In the genomic region with DNA sequence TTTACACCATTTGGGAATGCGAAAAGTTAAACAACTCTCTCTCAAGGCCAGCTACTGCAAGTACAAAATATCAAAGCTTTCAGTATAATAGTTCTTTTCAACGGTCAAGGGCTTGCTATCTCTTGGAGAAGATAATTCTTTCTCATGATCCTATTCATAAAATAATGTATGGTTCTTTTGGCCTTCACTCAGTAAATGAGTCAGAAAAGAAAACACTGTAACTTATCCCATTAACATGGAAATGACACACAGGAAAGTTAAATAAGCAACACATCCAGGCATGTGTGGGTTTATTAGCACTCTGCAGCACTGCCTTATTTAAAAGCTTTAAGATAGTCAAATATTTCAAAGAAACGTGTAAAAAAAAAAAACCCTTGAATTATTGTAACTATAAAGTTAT, we compare ENCODE assay signal across 15 cellular contexts. TPM values are rescaled to one million over a fixed set of nuclear protein-coding genes. Genes with fewer than 3 reads are reported as not detected.
DNase-seq lines count a peak whose midpoint lies in the region; ATAC-seq, FAIRE-seq and TF ChIP-seq lines count a peak whose summit lies in the region.
"Had no signal": no experiment of that assay in that cellular context is flagged by ENCODE, and none has a peak within 500 bp of the region (broad histone marks: within the 10 kb centered on the region; RNA-seq: fewer than 3 reads in every experiment).

No MANE protein-coding gene starts in this region.

- peak; percentile 56 for FAIRE-seq in endothelial cell of umbilical vein (lab: Jason Lieb, UNC)

- no peak for TF ChIP-seq POLR2A in endothelial cell of umbilical vein (IDR thresholded peaks at IDR 0.05; ENCODE audit: low read depth, low read length)

- H3K9me3 ChIP-seq in PC-3 (ENCODE audit: low read length) = no peaks in the 10 kb centered on the region
- no peaks in the 10 kb centered on the region for H3K9me3 ChIP-seq in endothelial cell of umbilical vein (replicated peaks; ENCODE audit: control insufficient read depth, insufficient read depth, low read length)
- no peaks in the 10 kb centered on the region for H3K9me3 ChIP-seq in ascending aorta
- H3K9me3 ChIP-seq: HAP-1, SJCRH30, testis had no signal

- H3K36me3 ChIP-seq in PC-3 (ENCODE audit: low read depth, low read length) (peaks cover 75% of the 10 kb centered on the region), endothelial cell of umbilical vein (ENCODE audit: control insufficient read depth in 2 of 2, extremely low read depth in 1 of 2, insufficient read depth in 2 of 2, low read length in 2 of 2) (peaks cover 6 to 48% of the 10 kb centered on the region in 2 experiments), ascending aorta (peaks cover 70 to 91% of the 10 kb centered on the region in 2 donors)

- H4K20me1 ChIP-seq in PC-3 (ENCODE audit: low read length) (no peaks in the 10 kb centered on the region), endothelial cell of umbilical vein (replicated peaks; ENCODE audit: control insufficient read depth, extremely low read depth, insufficient read depth, low read length) (no peaks in the 10 kb centered on the region)

- peak overlapping the region; percentile 55 for H3K27ac Mint-ChIP-seq in activated naive CD4-positive, alpha-beta T cell treated with anti-CD3 and anti-CD28 coated beads, Interleukin-2, amount 50 U/mL, for 24 hours
- no peak overlapping the region for H3K27ac Mint-ChIP-seq in activated naive CD4-positive, alpha-beta T cell treated with anti-CD3 and anti-CD28 coated beads for 36 hours
- H3K27ac Mint-ChIP-seq in progenitor cell of endocrine pancreas = peak overlapping the region; percentile 43

- H3K4me1 ChIP-seq in PC-3 (ENCODE audit: insufficient read depth, low read length) = peaks cover 27% of the 10 kb centered on the region
- peaks cover 19% of the 10 kb centered on the region for H3K4me1 ChIP-seq in endothelial cell of umbilical vein (ENCODE audit: control insufficient read depth, extremely low read depth, insufficient read depth, low read length)
- peaks cover 0 to 2% of the 10 kb centered on the region in 2 donors for H3K4me1 ChIP-seq in ascending aorta
- H3K4me1 ChIP-seq: SJCRH30 had no signal

- H3K9me3 Mint-ChIP-seq in activated naive CD4-positive, alpha-beta T cell treated with anti-CD3 and anti-CD28 coated beads, Interleukin-2, amount 50 U/mL, for 24 hours = no peaks in the 10 kb centered on the region
- no peaks in the 10 kb centered on the region for H3K9me3 Mint-ChIP-seq in activated naive CD4-positive, alpha-beta T cell treated with anti-CD3 and anti-CD28 coated beads for 36 hours
- no peaks in the 10 kb centered on the region for H3K9me3 Mint-ChIP-seq in progenitor cell of endocrine pancreas (ENCODE audit: low read depth)
- H3K9me3 Mint-ChIP-seq: activated naive CD4-positive, alpha-beta T cell treated with anti-CD3 and anti-CD28 coated beads, Interleukin-2, amount 50 U/mL, for 72 hours; dendritic cell treated with granulocyte-macrophage colony-stimulating factor and Interleukin-4, amounts not matched to agents 40 ng/mL and 50 ng/mL, for 4 days had no signal

- H3K27me3 Mint-ChIP-seq in activated naive CD4-positive, alpha-beta T cell treated with anti-CD3 and anti-CD28 coated beads, Interleukin-2, amount 50 U/mL, for 24 hours = no peaks in the 10 kb centered on the region
- H3K27me3 Mint-ChIP-seq in activated naive CD4-positive, alpha-beta T cell treated with anti-CD3 and anti-CD28 coated beads for 36 hours (ENCODE audit: low read depth) = no peaks in the 10 kb centered on the region
- H3K27me3 Mint-ChIP-seq in progenitor cell of endocrine pancreas = no peaks in the 10 kb centered on the region
- H3K27me3 Mint-ChIP-seq: dendritic cell treated with granulocyte-macrophage colony-stimulating factor and Interleukin-4, amounts not matched to agents 40 ng/mL and 50 ng/mL, for 4 days had no signal

- peak overlapping the region; percentile 36 for H3K4me3 Mint-ChIP-seq in activated naive CD4-positive, alpha-beta T cell treated with anti-CD3 and anti-CD28 coated beads, Interleukin-2, amount 50 U/mL, for 24 hours
- H3K4me3 Mint-ChIP-seq in activated naive CD4-positive, alpha-beta T cell treated with anti-CD3 and anti-CD28 coated beads for 36 hours = no peak overlapping the region
- no peak overlapping the region for H3K4me3 Mint-ChIP-seq in progenitor cell of endocrine pancreas (ENCODE audit: low read depth)
- H3K4me3 Mint-ChIP-seq: dendritic cell treated with granulocyte-macrophage colony-stimulating factor and Interleukin-4, amounts not matched to agents 40 ng/mL and 50 ng/mL, for 4 days had no signal

- H3K9ac ChIP-seq in PC-3 (ENCODE audit: low read length) = peak overlapping the region; percentile 57
- H3K9ac ChIP-seq in endothelial cell of umbilical vein (replicated peaks; ENCODE audit: extremely low read depth, insufficient read depth, low read length) = peak overlapping the region; percentile 37

- H3K27me3 ChIP-seq in PC-3 (ENCODE audit: low read length) = no peaks in the 10 kb centered on the region
- no peaks in the 10 kb centered on the region for H3K27me3 ChIP-seq in endothelial cell of umbilical vein (ENCODE audit: control insufficient read depth in 2 of 2, insufficient read depth in 2 of 2, low read length in 2 of 2)
- H3K27me3 ChIP-seq in ascending aorta = no peaks in the 10 kb centered on the region
- H3K27me3 ChIP-seq: SJCRH30, testis had no signal

- H3K4me1 Mint-ChIP-seq in activated naive CD4-positive, alpha-beta T cell treated with anti-CD3 and anti-CD28 coated beads, Interleukin-2, amount 50 U/mL, for 24 hours = peaks cover 33% of the 10 kb centered on the region
- peaks cover 23% of the 10 kb centered on the region for H3K4me1 Mint-ChIP-seq in activated naive CD4-positive, alpha-beta T cell treated with anti-CD3 and anti-CD28 coated beads for 36 hours (ENCODE audit: low read depth)
- H3K4me1 Mint-ChIP-seq in progenitor cell of endocrine pancreas (ENCODE audit: low read depth) = peaks cover 9% of the 10 kb centered on the region

- H3K9me2 ChIP-seq in PC-3 (replicated peaks; ENCODE audit: low read length) = no peaks in the 10 kb centered on the region

- no peak overlapping the region for H3K4me3 ChIP-seq in PC-3 (ENCODE audit: low read length)
- H3K4me3 ChIP-seq in endothelial cell of umbilical vein (replicated peaks in 1 of 3; ENCODE audit: insufficient read depth in 1 of 3, low read depth in 1 of 3, low read length in 3 of 3) = no peak overlapping the region
- no peak overlapping the region for H3K4me3 ChIP-seq in ascending aorta
- H3K4me3 ChIP-seq: HAP-1, SJCRH30, testis had no signal

- H3K27ac ChIP-seq in PC-3 (ENCODE audit: low read length) (peak overlapping the region; percentile 86), endothelial cell of umbilical vein (ENCODE audit: insufficient read depth, low read depth, low read length) (peak overlapping the region; percentile 64), ascending aorta (no peak overlapping the region)
- H3K27ac ChIP-seq: SJCRH30 had no signal

- intact Hi-C loops in activated naive CD4-positive, alpha-beta T cell treated with anti-CD3 and anti-CD28 coated beads for 36 hours (cut with micrococcal nuclease) = no loop called here
- intact Hi-C loops in PC-3 (cut with micrococcal nuclease) (loop anchor here (1.0 kb wide), 1 partner anchor 22 kb away; no protein-coding TSS in a partner anchor), endothelial cell of umbilical vein (cut with micrococcal nuclease) (no loop called here), ascending aorta (cut with DNase I) (no loop called here)

- CTCF ChIA-PET in activated naive CD4-positive, alpha-beta T cell treated with anti-CD3 and anti-CD28 coated beads for 36 hours (lab: Charles Lee) = interaction anchor here (0.7 to 3.5 kb wide), 5 partner anchors 11 to 214 kb away, joined by 3 to 33 read pairs (median 4); no protein-coding TSS in a partner anchor
- CTCF ChIA-PET in PC-3 (lab: Charles Lee) (interaction anchor here (1.5 to 1.9 kb wide), 2 partner anchors 10 to 120 kb away, joined by 4 to 7 read pairs; no protein-coding TSS in a partner anchor), endothelial cell of umbilical vein (lab: Charles Lee) (interaction anchor here (0.9 to 4.4 kb wide), 8 partner anchors 9 to 121 kb away, joined by 3 to 67 read pairs (median 6); partner anchors contain the start of genes THAP2 and ZFC3H1)

- H3K79me2 ChIP-seq in PC-3 (ENCODE audit: low read length) (peaks cover 8% of the 10 kb centered on the region; the same call in 1 of the 2 replicates), endothelial cell of umbilical vein (ENCODE audit: control insufficient read depth, insufficient read depth, low read length) (peaks cover 12% of the 10 kb centered on the region)

- ATAC-seq in PC-3 (peak; percentile 84), HG02938 (IDR thresholded peaks at IDR 0.05; ENCODE audit: unreplicated experiment) (no peak)
- ATAC-seq: activated naive CD4-positive, alpha-beta T cell treated with anti-CD3 and anti-CD28 coated beads, Interleukin-2, amount 50 U/mL, for 72 hours had no signal

- H3K4me2 ChIP-seq in PC-3 (ENCODE audit: low read length) (peak overlapping the region; percentile 52), endothelial cell of umbilical vein (ENCODE audit: insufficient read depth, low read length) (peak overlapping the region; percentile 82)

- H3F3A ChIP-seq in PC-3 (ENCODE audit: low read length, unreplicated experiment) = peaks cover 8% of the 10 kb centered on the region

- H3K9me1 ChIP-seq in endothelial cell of umbilical vein (replicated peaks; ENCODE audit: control insufficient read depth, extremely low read depth, insufficient read depth, low read length) = no peaks in the 10 kb centered on the region

- H2AFZ ChIP-seq in PC-3 (ENCODE audit: low read length) (no peak overlapping the region), endothelial cell of umbilical vein (ENCODE audit: low read depth, low read length) (no peak overlapping the region)

- TF ChIP-seq CTCF in PC-3 (conservative IDR thresholded peaks at IDR 0.05; ENCODE audit: low read depth, low read length) (no peak), endothelial cell of umbilical vein (IDR thresholded peaks at IDR 0.05; ENCODE audit: extremely low read depth in 1 of 2, insufficient read depth in 1 of 2, low read depth in 1 of 2, low read length in 2 of 2) (no peak), progenitor cell of endocrine pancreas (IDR thresholded peaks at IDR 0.05; ENCODE audit: unreplicated experiment) (no peak), ascending aorta (IDR thresholded peaks at IDR 0.05) (no peak)

- DNase-seq in activated naive CD4-positive, alpha-beta T cell treated with anti-CD3 and anti-CD28 coated beads for 36 hours = no peak
- DNase-seq in PC-3 (peak; percentile 69), endothelial cell of umbilical vein (ENCODE audit: low read depth, low spot score) (peak; percentile 85), progenitor cell of endocrine pancreas (ENCODE audit: low spot score, unreplicated experiment) (no peak), ascending aorta (ENCODE audit: low spot score in 2 of 2) (no peak)
- no peak for DNase-seq in stimulated activated CD4-positive, alpha-beta T cell treated with anti-CD3 and anti-CD28 coated beads, Interleukin-4, amount 100 ng/mL, for 1 hour
- DNase-seq: NK-92 treated with Interleukin-12 subunit alpha and Interleukin-12 subunit beta, amount 100 ng/mL, for 24 hours; SJCRH30; stimulated activated CD4-positive, alpha-beta T cell treated with anti-CD3 and anti-CD28 coated beads, Interleukin-15, amount 100 ng/mL, for 24 hours; testis had no signal

- no TSS peak for BruUV-seq in PC-3 (replicated peaks; lab: Mats Ljungman, UMichigan)
- BruUV-seq in endothelial cell of umbilical vein (replicated peaks; lab: Mats Ljungman, UMichigan) = no TSS peak

- dilution Hi-C loops in endothelial cell of umbilical vein (cut with MboI; ENCODE audit: extremely low pct_ligation_motif_present, low sequenced_read_pairs) = no loop called here

- POLR2A ChIA-PET in PC-3 (lab: Charles Lee; ENCODE audit: unreplicated experiment) (interaction anchor here (0.6 kb wide), 1 partner anchor 93 kb away, joined by 7 read pairs; no protein-coding TSS in a partner anchor), endothelial cell of umbilical vein (lab: Charles Lee) (interaction anchor here (1.4 kb wide), 1 partner anchor 10 kb away, joined by 4 read pairs; no protein-coding TSS in a partner anchor)

- H3K36me3 Mint-ChIP-seq in activated naive CD4-positive, alpha-beta T cell treated with anti-CD3 and anti-CD28 coated beads, Interleukin-2, amount 50 U/mL, for 24 hours = peaks cover 20% of the 10 kb centered on the region
- H3K36me3 Mint-ChIP-seq in activated naive CD4-positive, alpha-beta T cell treated with anti-CD3 and anti-CD28 coated beads for 36 hours (ENCODE audit: low read depth) = peaks cover 40% of the 10 kb centered on the region
- peaks cover 31% of the 10 kb centered on the region for H3K36me3 Mint-ChIP-seq in progenitor cell of endocrine pancreas (ENCODE audit: insufficient read depth)

RNA-seq across cellular contexts. Expression of gene ZFC3H1, which starts 36.9 kb away (rescaled TPM):
- total RNA-seq in activated naive CD4-positive, alpha-beta T cell treated with anti-CD3 and anti-CD28 coated beads for 36 hours = 10 to 100 TPM; 56.9 to 62.6 TPM
- total RNA-seq in PC-3 (2014; rRNA removed) = 13.7 and 18.5 TPM in 2 replicates
- 47.6 and 60.4 TPM in 2 replicates for total RNA-seq in endothelial cell of umbilical vein
- polyA plus RNA-seq in endothelial cell of umbilical vein = 17.5 and 23.6 TPM in 2 replicates
- polyA plus RNA-seq in endothelial cell of umbilical vein (2011; cell fraction: cytosol; rRNA removed) = 9.8 and 11.0 TPM in 2 replicates
- polyA plus RNA-seq in endothelial cell of umbilical vein (2011; cell fraction: nucleus; rRNA removed) = 185 and 225 TPM in 2 replicates
- polyA plus RNA-seq in endothelial cell of umbilical vein (2012) = 21.5 and 27.2 TPM in 2 replicates
- 24.8 and 28.8 TPM in 2 replicates for polyA minus RNA-seq in endothelial cell of umbilical vein
- polyA minus RNA-seq in endothelial cell of umbilical vein (2011; cell fraction: cytosol; rRNA and poly(A)+ RNA removed) = 15.1 TPM
- 114 and 160 TPM in 2 replicates for polyA minus RNA-seq in endothelial cell of umbilical vein (2011; cell fraction: nucleus; rRNA and poly(A)+ RNA removed)
- 52.5 and 54.7 TPM in 2 replicates for total RNA-seq in progenitor cell of endocrine pancreas
- total RNA-seq in ascending aorta = 15.8 TPM

RNA-seq across cellular contexts. Expression of gene THAP2, which starts 37.3 kb away (rescaled TPM):
- total RNA-seq in activated naive CD4-positive, alpha-beta T cell treated with anti-CD3 and anti-CD28 coated beads for 36 hours = 1 to 10 TPM; 8.3 to 9.4 TPM
- 1.2 and 2.4 TPM in 2 replicates for total RNA-seq in PC-3 (2014; rRNA removed)
- 4.1 and 4.4 TPM in 2 replicates for total RNA-seq in endothelial cell of umbilical vein
- polyA plus RNA-seq in endothelial cell of umbilical vein = 1.0 and 1.4 TPM in 2 replicates
- polyA plus RNA-seq in endothelial cell of umbilical vein (2011; cell fraction: cytosol; rRNA removed) = 1.8 and 2.1 TPM in 2 replicates
- 2.0 and 3.2 TPM in 2 replicates for polyA plus RNA-seq in endothelial cell of umbilical vein (2011; cell fraction: nucleus; rRNA removed)
- 3.9 and 4.7 TPM in 2 replicates for polyA plus RNA-seq in endothelial cell of umbilical vein (2012)
- 0.57 and 1.3 TPM in 2 replicates for polyA minus RNA-seq in endothelial cell of umbilical vein
- 1.5 TPM for polyA minus RNA-seq in endothelial cell of umbilical vein (2011; cell fraction: cytosol; rRNA and poly(A)+ RNA removed)
- 2.0 and 2.8 TPM in 2 replicates for polyA minus RNA-seq in endothelial cell of umbilical vein (2011; cell fraction: nucleus; rRNA and poly(A)+ RNA removed)
- total RNA-seq in progenitor cell of endocrine pancreas = 7.0 and 8.9 TPM in 2 replicates
- total RNA-seq in ascending aorta = 2.6 TPM

RNA-seq across cellular contexts. Expression of gene TMEM19, which starts 59.1 kb away (rescaled TPM):
- total RNA-seq in activated naive CD4-positive, alpha-beta T cell treated with anti-CD3 and anti-CD28 coated beads for 36 hours = 10 to 100 TPM; 10.9 to 11.1 TPM
- total RNA-seq in PC-3 (2014; rRNA removed) = 14.3 and 17.5 TPM in 2 replicates
- 23.8 and 24.4 TPM in 2 replicates for total RNA-seq in endothelial cell of umbilical vein
- 16.7 and 20.4 TPM in 2 replicates for polyA plus RNA-seq in endothelial cell of umbilical vein
- polyA plus RNA-seq in endothelial cell of umbilical vein (2011; cell fraction: cytosol; rRNA removed) = 14.2 and 15.6 TPM in 2 replicates
- polyA plus RNA-seq in endothelial cell of umbilical vein (2011; cell fraction: nucleus; rRNA removed) = 6.5 and 13.4 TPM in 2 replicates
- 16.8 and 20.7 TPM in 2 replicates for polyA plus RNA-seq in endothelial cell of umbilical vein (2012)
- 40.6 and 46.6 TPM in 2 replicates for polyA minus RNA-seq in endothelial cell of umbilical vein
- polyA minus RNA-seq in endothelial cell of umbilical vein (2011; cell fraction: cytosol; rRNA and poly(A)+ RNA removed) = 15.3 TPM
- polyA minus RNA-seq in endothelial cell of umbilical vein (2011; cell fraction: nucleus; rRNA and poly(A)+ RNA removed) = 4.5 and 8.4 TPM in 2 replicates
- 19.4 and 24.8 TPM in 2 replicates for total RNA-seq in progenitor cell of endocrine pancreas
- 14.5 TPM for total RNA-seq in ascending aorta

Comparison
In these comparisons a context has a peak if more than half of its experiments do, and no peak if none do; other contexts are left out.
1. DNase-seq: peak in PC-3 (single experiment) and endothelial cell of umbilical vein (single experiment); none in activated naive CD4-positive, alpha-beta T cell treated with anti-CD3 and anti-CD28 coated beads for 36 hours (single experiment), progenitor cell of endocrine pancreas (single experiment), ascending aorta (0 of 2) and stimulated activated CD4-positive, alpha-beta T cell treated with anti-CD3 and anti-CD28 coated beads, Interleukin-4, amount 100 ng/mL, for 1 hour (single experiment).
2. H3K27ac ChIP-seq: peak in PC-3 (single experiment) and endothelial cell of umbilical vein (single experiment); none in ascending aorta (0 of 2).